Comparison of ENCODE assay signal across 8 cellular contexts in genomic region chr9:125979383-125979782, GRCh38.
"Had no signal": no experiment of that assay in that cellular context is flagged by ENCODE, and none has a peak within 500 bp of the region (broad histone marks: within the 10 kb centered on the region; RNA-seq: fewer than 3 reads in every experiment).

No MANE protein-coding gene starts in this region.

- DNase-seq: GDM1, GF-D8 had no signal

- FAIRE-seq: G401.6, GM12878, GM12891, GM12892, GM18507, GM19239 had no signal

- H3K4me3 ChIP-seq: GM12878 had no signal

- ATAC-seq: GM12878 had no signal
